Comparison of ENCODE assay signal across 9 cellular contexts in the genomic region with DNA sequence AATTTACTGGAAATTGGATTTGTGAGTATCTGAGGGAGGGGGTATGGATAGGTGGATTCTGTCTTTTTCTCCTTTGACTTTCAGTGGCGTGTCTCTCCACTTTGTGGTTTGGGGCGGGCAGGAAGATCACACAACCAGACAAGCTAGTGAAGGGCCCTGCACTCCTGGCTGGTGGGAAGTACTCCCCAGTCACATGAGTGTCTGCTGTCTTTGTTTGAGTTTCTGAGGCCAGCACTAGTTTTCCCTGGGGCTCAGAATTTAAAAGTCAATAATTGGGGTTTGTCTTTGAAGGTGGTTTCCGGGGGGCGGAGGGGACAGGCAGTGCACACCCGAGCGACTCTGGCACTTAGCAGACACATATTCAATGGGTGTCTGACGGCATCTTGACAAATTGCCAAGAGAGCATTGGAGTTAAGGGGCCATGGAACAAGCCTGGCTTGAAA.
A peak's percentile ranks its signal among the peaks of the same experiment; 100 is the strongest.
DNase-seq lines count a peak whose midpoint lies in the region; ATAC-seq and TF ChIP-seq lines count a peak whose summit lies in the region.
"Had no signal": no experiment of that assay in that cellular context is flagged by ENCODE, and none has a peak within 500 bp of the region (broad histone marks: within the 10 kb centered on the region; RNA-seq: fewer than 3 reads in every experiment).

No MANE protein-coding gene starts in this region.

- ATAC-seq in CD4-positive, CD25-positive, alpha-beta regulatory T cell (ENCODE audit: low read depth in 2 of 2) = peak in 1 of 2 donors; percentile 25
- ATAC-seq in HG02884 (IDR thresholded peaks at IDR 0.05; ENCODE audit: unreplicated experiment) (no peak), HG02885 (IDR thresholded peaks at IDR 0.05; ENCODE audit: poor library complexity, unreplicated experiment) (no peak), GM21737 (IDR thresholded peaks at IDR 0.05; ENCODE audit: unreplicated experiment) (no peak)

- H3K4me1 Mint-ChIP-seq in CD4-positive, CD25-positive, alpha-beta regulatory T cell = peaks cover 0 to 83% (median 20%) of the 10 kb centered on the region in 4 donors

- H3K4me3 ChIP-seq in CD4-positive, CD25-positive, alpha-beta regulatory T cell (ENCODE audit: low read depth, low read length) = no peak overlapping the region

- peak overlapping the region; percentile 33 to 68 (median 42) for H3K4me3 Mint-ChIP-seq in CD4-positive, CD25-positive, alpha-beta regulatory T cell

- H3K27ac Mint-ChIP-seq in CD4-positive, CD25-positive, alpha-beta regulatory T cell = peak overlapping the region; percentile 66 to 96 (median 86)

- H3K9me3 ChIP-seq in CD4-positive, CD25-positive, alpha-beta regulatory T cell (ENCODE audit: control insufficient read depth in 2 of 2, low read length in 2 of 2) = peaks cover 0 to 1% of the 10 kb centered on the region in 2 experiments

- in situ Hi-C loops in GM13977 (cut with MboI; ENCODE audit: low pct_unique_long_range_greater_than_20kb, low sequenced_read_pairs, unreplicated experiment) = no loop called here

- no peaks in the 10 kb centered on the region for H3K36me3 ChIP-seq in CD4-positive, CD25-positive, alpha-beta regulatory T cell (ENCODE audit: control insufficient read depth, insufficient read depth, low read length)

- peak in 1 of 3 donors; percentile 84 for DNase-seq in CD4-positive, CD25-positive, alpha-beta regulatory T cell
- DNase-seq in GM13977 (ENCODE audit: low spot score) (peak; percentile 35), NCI-H345 treated with DMSO at 0.1 percent for 48 hours (lab: John Stamatoyannopoulos, UW; ENCODE audit: unreplicated experiment) (peak; percentile 52), left kidney (ENCODE audit: low read depth, low spot score) (peak; percentile 21)
- no peak for DNase-seq in central memory CD4-positive, alpha-beta T cell
- DNase-seq: NCI-H2171 had no signal

- TF ChIP-seq CTCF in GM13977 (IDR thresholded peaks at IDR 0.05; ENCODE audit: extremely low read depth, insufficient read depth, missing control alignments) = no peak

- peaks cover 4% of the 10 kb centered on the region for H3K27me3 Mint-ChIP-seq in CD4-positive, CD25-positive, alpha-beta regulatory T cell

- H3K27me3 ChIP-seq in CD4-positive, CD25-positive, alpha-beta regulatory T cell (ENCODE audit: control insufficient read depth, insufficient read depth, low read length) = no peaks in the 10 kb centered on the region

- peaks cover 33% of the 10 kb centered on the region for H3K4me1 ChIP-seq in CD4-positive, CD25-positive, alpha-beta regulatory T cell (ENCODE audit: control insufficient read depth, insufficient read depth, low read length, poor library complexity, severe bottlenecking)

- peak overlapping the region; percentile 6 for H3K27ac ChIP-seq in CD4-positive, CD25-positive, alpha-beta regulatory T cell (ENCODE audit: insufficient read depth, low read length, poor library complexity, severe bottlenecking)

- no peaks in the 10 kb centered on the region for H3K36me3 Mint-ChIP-seq in CD4-positive, CD25-positive, alpha-beta regulatory T cell

- H3K9me3 Mint-ChIP-seq in CD4-positive, CD25-positive, alpha-beta regulatory T cell = peaks cover 0 to 5% (median 0%) of the 10 kb centered on the region in 7 donors
